1 cellular context compared by ENCODE assay signal in the genomic region with DNA sequence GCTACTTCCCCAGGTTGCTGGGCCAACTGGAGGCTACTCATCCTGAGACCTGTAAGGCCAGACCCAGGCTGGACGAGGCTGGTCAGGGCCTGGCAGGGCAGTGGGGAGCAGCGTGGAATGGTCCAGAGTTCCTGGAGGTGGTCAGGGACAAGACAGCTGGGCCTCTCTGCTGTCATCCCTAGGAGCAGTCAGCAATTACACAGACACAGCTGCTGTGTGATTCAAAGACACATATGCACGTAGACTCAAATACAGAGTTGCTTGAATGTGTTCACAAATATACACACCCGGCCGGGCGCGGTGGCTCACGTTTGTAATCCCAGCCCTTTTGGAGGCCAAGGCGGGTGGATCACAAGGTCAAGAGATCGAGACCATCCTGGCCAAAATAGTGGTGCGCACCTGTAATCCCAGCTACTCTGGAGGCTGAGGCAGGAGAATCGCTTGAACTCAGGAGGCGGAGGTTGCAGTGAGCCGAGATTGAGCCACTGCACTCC.
TF ChIP-seq lines count a peak whose summit lies in the region.

No MANE protein-coding gene starts in this region.

TF ChIP-seq in H1, 55 proteins besides CTCF, POLR2A, EP300 and RAD21:
- TF ChIP-seq BCL11A (IDR thresholded peaks at IDR 0.05; ENCODE audit: low read depth in 2 of 2, low read length in 2 of 2) (no peak), GABPA (IDR thresholded peaks at IDR 0.05; ENCODE audit: borderline replicate concordance, insufficient read depth, low read length) (no peak), RXRA (IDR thresholded peaks at IDR 0.05; ENCODE audit: insufficient read depth, low read depth, low read length) (no peak), PHF8 (conservative IDR thresholded peaks at IDR 0.05; ENCODE audit: low read depth, low read length) (no peak), SIRT6 (IDR thresholded peaks at IDR 0.05; ENCODE audit: low read length) (no peak), CREB1 (IDR thresholded peaks at IDR 0.05) (no peak), TAF1 (IDR thresholded peaks at IDR 0.05; ENCODE audit: low read depth, low read length) (no peak), YY1 (IDR thresholded peaks at IDR 0.05; ENCODE audit: low read depth, low read length) (no peak), BACH1 (IDR thresholded peaks at IDR 0.05; ENCODE audit: low read length) (no peak), ASH2L (IDR thresholded peaks at IDR 0.05; ENCODE audit: low read length) (no peak), KDM5A (IDR thresholded peaks at IDR 0.05; ENCODE audit: low read length) (no peak)
- TF ChIP-seq, protein P1, sequence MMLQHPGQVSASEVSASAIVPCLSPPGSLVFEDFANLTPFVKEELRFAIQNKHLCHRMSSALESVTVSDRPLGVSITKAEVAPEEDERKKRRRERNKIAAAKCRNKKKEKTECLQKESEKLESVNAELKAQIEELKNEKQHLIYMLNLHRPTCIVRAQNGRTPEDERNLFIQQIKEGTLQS (IDR thresholded peaks at IDR 0.05; ENCODE audit: insufficient read depth, low read depth, low read length), result no peak
- TF ChIP-seq, protein P2, sequence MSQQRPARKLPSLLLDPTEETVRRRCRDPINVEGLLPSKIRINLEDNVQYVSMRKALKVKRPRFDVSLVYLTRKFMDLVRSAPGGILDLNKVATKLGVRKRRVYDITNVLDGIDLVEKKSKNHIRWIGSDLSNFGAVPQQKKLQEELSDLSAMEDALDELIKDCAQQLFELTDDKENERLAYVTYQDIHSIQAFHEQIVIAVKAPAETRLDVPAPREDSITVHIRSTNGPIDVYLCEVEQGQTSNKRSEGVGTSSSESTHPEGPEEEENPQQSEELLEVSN (IDR thresholded peaks at IDR 0.05), result no peak
